In genomic region chr7:105990726-105991465, GRCh38 we compare ENCODE assay signal across 1 cellular context.
TF ChIP-seq lines count a peak whose summit lies in the region.

No MANE protein-coding gene starts in this region.

TF ChIP-seq in GM23338, 12 proteins besides CTCF, POLR2A, EP300 and RAD21:
- peak; percentile 70; the same call in 1 of the 2 replicates for TF ChIP-seq ZNF462 (CRISPR knock-in tag; IDR thresholded peaks at IDR 0.05)
- TF ChIP-seq EZH2 (IDR thresholded peaks at IDR 0.05; ENCODE audit: low read depth, unreplicated experiment) = no peak
- peak; percentile 27; the same call in 1 of the 2 replicates for TF ChIP-seq CREB1 (CRISPR knock-in tag; IDR thresholded peaks at IDR 0.05; ENCODE audit: low read depth)
